ENCODE assay signal across 35 cellular contexts in the genomic region with DNA sequence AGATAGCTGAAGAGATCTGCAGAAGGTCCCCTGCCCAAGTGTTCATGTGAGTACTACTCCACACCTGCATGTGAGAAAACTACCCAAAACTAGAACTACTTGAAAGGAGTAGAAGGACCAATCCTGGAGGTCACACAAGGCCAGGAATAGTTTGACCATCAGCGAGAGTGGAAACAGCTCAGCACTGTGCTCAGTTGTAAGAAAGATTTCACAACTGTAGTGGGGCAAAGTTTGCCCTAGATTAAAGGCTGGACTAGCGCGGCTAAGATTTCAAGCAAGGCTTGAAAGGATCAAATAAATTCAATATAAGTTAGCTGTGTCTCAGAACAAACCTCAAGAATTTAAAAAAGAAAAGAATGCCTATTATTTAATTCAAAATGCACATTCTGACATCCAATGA.
"Had no signal": no experiment of that assay in that cellular context is flagged by ENCODE, and none has a peak within 500 bp of the region (broad histone marks: within the 10 kb centered on the region; RNA-seq: fewer than 3 reads in every experiment).

No MANE protein-coding gene starts in this region.

- H3K4me3 ChIP-seq: adrenal gland, ascending aorta, body of pancreas, breast epithelium, cardiac muscle cell had no signal

- DNase-seq: activated effector memory CD4-positive, alpha-beta T cell treated with anti-CD3 and anti-CD28 coated beads, Interleukin-2, amount 50 U/mL, for 16 hours; activated effector memory CD4-positive, alpha-beta T cell treated with Interleukin-2 at 50 U/mL for 16 hours; activated gamma-delta T cell; activated gamma-delta T cell treated with Interleukin-2 at 50 U/mL for 16 hours; activated naive CD4-positive, alpha-beta T cell; activated naive CD4-positive, alpha-beta T cell treated with anti-CD3 and anti-CD28 coated beads for 36 hours; activated naive CD4-positive, alpha-beta T cell treated with anti-CD3 and anti-CD28 coated beads, Interleukin-2, amount 10 ng/mL, durations not matched to agents 7 days and 5 days; activated naive CD4-positive, alpha-beta T cell treated with anti-CD3 and anti-CD28 coated beads, Interleukin-2, amount 50 U/mL, for 16 hours; activated naive CD4-positive, alpha-beta T cell treated with Interleukin-2 at 50 U/mL for 16 hours; activated naive CD8-positive, alpha-beta T cell treated with anti-CD3 and anti-CD28 coated beads for 36 hours; activated naive CD8-positive, alpha-beta T cell treated with anti-CD3 and anti-CD28 coated beads, Interleukin-2, amount 10 ng/mL, durations not matched to agents 7 days and 5 days; activated naive CD8-positive, alpha-beta T cell treated with anti-CD3 and anti-CD28 coated beads, Interleukin-2, amount 50 U/mL, for 24 hours; activated T-cell treated with anti-CD3 and anti-CD28 coated beads for 4 hours; activated T-cell treated with anti-CD3 and anti-CD28 coated beads, Interleukin-2, amount 50 U/mL, for 1 hour; activated T-cell treated with anti-CD3 and anti-CD28 coated beads, Interleukin-2, amount 50 U/mL, for 24 hours; activated T-cell treated with anti-CD3 and anti-CD28 coated beads, Interleukin-2, amount 50 U/mL, for 4 hours; activated T-cell treated with anti-CD3 and anti-CD28 coated beads, Interleukin-2, amount 50 U/mL, for 48 hours; activated T-cell treated with anti-CD3 and anti-CD28 coated beads, Interleukin-2, amount 50 U/mL, for 72 hours; adrenal gland; amniotic stem cell; amygdala; anterior cingulate cortex; aorta; body of pancreas; brain microvascular endothelial cell; caudate nucleus; central memory CD4-positive, alpha-beta T cell; cerebellar nuclear complex had no signal

- H3K9me3 ChIP-seq: ascending aorta, body of pancreas, breast epithelium had no signal

- H3K27me3 ChIP-seq: adrenal gland, ascending aorta, body of pancreas, brain microvascular endothelial cell, breast epithelium, cardiac muscle cell had no signal

- H3K36me3 ChIP-seq: adrenal gland, ascending aorta, brain microvascular endothelial cell, breast epithelium, cardiac muscle cell had no signal

- FAIRE-seq: astrocyte, bronchial epithelial cell had no signal

- ATAC-seq: activated naive CD4-positive, alpha-beta T cell treated with anti-CD3 and anti-CD28 coated beads, Interleukin-2, amount 50 U/mL, for 72 hours; activated naive CD8-positive, alpha-beta T cell treated with anti-CD3 and anti-CD28 coated beads, Interleukin-2, amount 50 U/mL, for 24 hours; activated T-cell treated with anti-CD3 and anti-CD28 coated beads, Interleukin-2, amount 50 U/mL, for 4 hours; activated T-cell treated with anti-CD3 and anti-CD28 coated beads, Interleukin-2, amount 50 U/mL, for 72 hours; activated T-helper 17 cell treated with anti-CD3 and anti-CD28 coated beads, Interleukin-2, amount 50 U/mL, for 72 hours; body of pancreas had no signal

- H3K27ac ChIP-seq: adrenal gland, ascending aorta, body of pancreas, brain microvascular endothelial cell, breast epithelium, cardiac muscle cell had no signal

- H3K4me1 ChIP-seq: adrenal gland, ascending aorta, body of pancreas, breast epithelium had no signal
